8 cellular contexts compared by ENCODE assay signal in genomic region chr16:21554795-21555585, GRCh38. TPM values are rescaled to one million over a fixed set of nuclear protein-coding genes. Genes with fewer than 3 reads are reported as not detected.
DNase-seq lines count a peak whose midpoint lies in the region; ATAC-seq, FAIRE-seq and TF ChIP-seq lines count a peak whose summit lies in the region.

No MANE protein-coding gene starts in this region.

- DNase-seq in Ammon's horn (ENCODE audit: low spot score) (peak; percentile 93), GM19239 (ENCODE audit: insufficient read length, low spot score) (peak; percentile 95), NCI-H345 treated with DMSO at 0.1 percent for 48 hours (lab: John Stamatoyannopoulos, UW; ENCODE audit: unreplicated experiment) (peak; percentile 79), kidney (peak; percentile 96)
- DNase-seq in activated CD4-positive, CD25-positive, alpha-beta regulatory T cell (lab: John Stamatoyannopoulos, UW): peak; percentile 76 to 90 (median 84)
- DNase-seq in central memory CD4-positive, alpha-beta T cell: peak; percentile 85
- DNase-seq in stimulated activated CD4-positive, alpha-beta T cell treated with anti-CD3 and anti-CD28 coated beads, Interleukin-1b, Interleukin-23, amount 100 ng/mL, for 1 hour (ENCODE audit: low read depth in 2 of 2): peak; percentile 71 to 87

- intact Hi-C loops in kidney (cut with DNase I): no loop called here

- H3K4me3 ChIP-seq in kidney (ENCODE audit: low read length in 2 of 2): peak overlapping the region; percentile 39 to 47

- no peak overlapping the region for H3K27ac ChIP-seq in kidney (ENCODE audit: low read depth in 2 of 2, low read length in 2 of 2)

- FAIRE-seq in GM19239 (lab: Jason Lieb, UNC) (peak; percentile 98), kidney (lab: Jason Lieb, UNC) (no peak)

- TF ChIP-seq CTCF in kidney (IDR thresholded peaks at IDR 0.05; ENCODE audit: borderline replicate concordance, extremely low read depth, insufficient read depth): peak; percentile 99

- H3K4me1 ChIP-seq in kidney (ENCODE audit: control insufficient read depth in 1 of 2, insufficient read depth in 1 of 2, low read depth in 1 of 2, low read length in 2 of 2): peaks cover 0 to 5% of the 10 kb centered on the region in 2 donors

- H3K9me3 ChIP-seq in kidney (ENCODE audit: control insufficient read depth in 1 of 2, low read length in 2 of 2): no peaks in the 10 kb centered on the region

- H3K36me3 ChIP-seq in kidney (ENCODE audit: control insufficient read depth in 1 of 2, insufficient read depth in 2 of 2, low read length in 2 of 2): no peaks in the 10 kb centered on the region

- peak overlapping the region; percentile 46 to 71 for H3K9ac ChIP-seq in kidney (ENCODE audit: low read length in 2 of 2)

- peak; percentile 95 for ATAC-seq in HG03378 (IDR thresholded peaks at IDR 0.05; ENCODE audit: unreplicated experiment)

RNA-seq across cellular contexts. Expression of gene METTL9, which starts 44.4 kb away (rescaled TPM):
- total RNA-seq in kidney: 129 TPM
- 193 TPM for polyA plus RNA-seq in kidney (ENCODE audit: insufficient read depth, low read depth, low replicate concordance)
